22 cellular contexts compared by ENCODE assay signal in genomic region chr17:79922798-79923197, GRCh38.
DNase-seq lines count a peak whose midpoint lies in the region; ATAC-seq, FAIRE-seq and TF ChIP-seq lines count a peak whose summit lies in the region.
"Had no signal": no experiment of that assay in that cellular context is flagged by ENCODE, and none has a peak within 500 bp of the region (broad histone marks: within the 10 kb centered on the region; RNA-seq: fewer than 3 reads in every experiment).

No MANE protein-coding gene starts in this region.

- no peak overlapping the region for H3K4me3 Mint-ChIP-seq in activated CD4-positive, alpha-beta memory T cell treated with anti-CD3 and anti-CD28 coated beads, Interleukin-2, amount 10 ng/mL, durations not matched to agents 7 days and 5 days
- H3K4me3 Mint-ChIP-seq: CD4-positive, CD25-positive, alpha-beta regulatory T cell; CD8-positive, alpha-beta memory T cell had no signal

- H3K4me3 ChIP-seq in OCI-LY3 (ENCODE audit: low read length): peak overlapping the region; percentile 73; the same call in 1 of the 2 replicates
- H3K4me3 ChIP-seq in body of pancreas: no peak overlapping the region
- H3K4me3 ChIP-seq in kidney (ENCODE audit: low read length in 2 of 2): no peak overlapping the region
- H3K4me3 ChIP-seq in osteoblast (ENCODE audit: insufficient read depth, low read length): no peak overlapping the region
- H3K4me3 ChIP-seq: GM12878, GM23248 had no signal

- H2AFZ ChIP-seq in OCI-LY3 (ENCODE audit: low read depth, low read length) (no peak overlapping the region), osteoblast (ENCODE audit: low read length) (no peak overlapping the region)
- H2AFZ ChIP-seq: GM23248 had no signal

- intact Hi-C loops in body of pancreas (cut with DNase I): no loop called here
- intact Hi-C loops in kidney (cut with DNase I): no loop called here

- H3K9ac ChIP-seq in OCI-LY3 (ENCODE audit: low read length): peak overlapping the region; percentile 92
- H3K9ac ChIP-seq in kidney (ENCODE audit: low read length in 2 of 2): no peak overlapping the region
- H3K9ac ChIP-seq: GM23248 had no signal

- TF ChIP-seq POLR2A in body of pancreas (IDR thresholded peaks at IDR 0.05): no peak

- H3K27me3 ChIP-seq in OCI-LY3 (ENCODE audit: low read depth, low read length) (no peaks in the 10 kb centered on the region), body of pancreas (no peaks in the 10 kb centered on the region), osteoblast (ENCODE audit: insufficient read depth, low read length) (peaks cover 13% of the 10 kb centered on the region)
- H3K27me3 ChIP-seq: BE2C had no signal

- CTCF ChIA-PET in activated CD4-positive, alpha-beta memory T cell treated with anti-CD3 and anti-CD28 coated beads, Interleukin-2, amount 10 ng/mL, durations not matched to agents 7 days and 5 days (lab: Charles Lee): interaction anchor here (0.6 to 1.3 kb wide), 2 partner anchors 38 to 48 kb away, joined by 3 to 5 read pairs; no protein-coding TSS in a partner anchor

- 77 to 82% methylated on average over 12 of the region's 12 CpGs for WGBS in body of pancreas, 2 donors

- H3K9me3 ChIP-seq in OCI-LY3 (ENCODE audit: insufficient read depth, low read length) (no peaks in the 10 kb centered on the region), body of pancreas (no peaks in the 10 kb centered on the region), kidney (ENCODE audit: control insufficient read depth in 1 of 2, low read length in 2 of 2) (no peaks in the 10 kb centered on the region), osteoblast (ENCODE audit: low read depth, low read length) (no peaks in the 10 kb centered on the region)
- H3K9me3 ChIP-seq: BE2C had no signal

- peaks cover 2% of the 10 kb centered on the region for H3K27me3 Mint-ChIP-seq in activated CD4-positive, alpha-beta memory T cell treated with anti-CD3 and anti-CD28 coated beads, Interleukin-2, amount 10 ng/mL, durations not matched to agents 7 days and 5 days

- H4K20me1 ChIP-seq in OCI-LY3 (ENCODE audit: insufficient read depth, low read length) (no peaks in the 10 kb centered on the region), osteoblast (ENCODE audit: insufficient read depth, low read length) (peaks cover 4% of the 10 kb centered on the region)

- H3K4me1 ChIP-seq in OCI-LY3 (ENCODE audit: low read length): peaks cover 99% of the 10 kb centered on the region
- H3K4me1 ChIP-seq in body of pancreas: peaks cover 81% of the 10 kb centered on the region
- peaks cover 4 to 14% of the 10 kb centered on the region in 2 donors for H3K4me1 ChIP-seq in kidney (ENCODE audit: control insufficient read depth in 1 of 2, insufficient read depth in 1 of 2, low read depth in 1 of 2, low read length in 2 of 2)
- H3K4me1 ChIP-seq in osteoblast (ENCODE audit: insufficient read depth, low read length): peaks cover 12% of the 10 kb centered on the region

- POLR2A ChIA-PET in activated CD4-positive, alpha-beta memory T cell treated with anti-CD3 and anti-CD28 coated beads, Interleukin-2, amount 10 ng/mL, durations not matched to agents 7 days and 5 days (lab: Charles Lee): interaction anchor here (0.5 kb wide), 1 partner anchor 125 kb away, joined by 3 read pairs; no protein-coding TSS in a partner anchor

- H3K27ac Mint-ChIP-seq in activated CD4-positive, alpha-beta memory T cell treated with anti-CD3 and anti-CD28 coated beads, Interleukin-2, amount 10 ng/mL, durations not matched to agents 7 days and 5 days: no peak overlapping the region
- H3K27ac Mint-ChIP-seq: CD4-positive, CD25-positive, alpha-beta regulatory T cell; CD8-positive, alpha-beta memory T cell had no signal

- ATAC-seq in body of pancreas (no peak), GM18520 (IDR thresholded peaks at IDR 0.05; ENCODE audit: unreplicated experiment) (no peak)
- ATAC-seq: GM12878 had no signal

- H3K79me2 ChIP-seq in OCI-LY3 (ENCODE audit: low read length) (peaks cover 18% of the 10 kb centered on the region), osteoblast (ENCODE audit: insufficient read depth, low read length) (no peaks in the 10 kb centered on the region)

- no peaks in the 10 kb centered on the region for H3K9me3 Mint-ChIP-seq in activated CD4-positive, alpha-beta memory T cell treated with anti-CD3 and anti-CD28 coated beads, Interleukin-2, amount 10 ng/mL, durations not matched to agents 7 days and 5 days
- H3K9me3 Mint-ChIP-seq: CD4-positive, CD25-positive, alpha-beta regulatory T cell; CD8-positive, alpha-beta memory T cell had no signal

- H3K4me2 ChIP-seq in OCI-LY3 (ENCODE audit: low read length) (peak overlapping the region; percentile 89), osteoblast (ENCODE audit: insufficient read depth, low read length) (no peak overlapping the region)

- H3K36me3 ChIP-seq in OCI-LY3 (replicated peaks; ENCODE audit: low read depth, low read length): peaks cover 4% of the 10 kb centered on the region
- no peaks in the 10 kb centered on the region for H3K36me3 ChIP-seq in body of pancreas (replicated peaks in 1 of 2; ENCODE audit: insufficient read depth in 1 of 2, low read depth in 2 of 2)
- H3K36me3 ChIP-seq in kidney (ENCODE audit: control insufficient read depth in 1 of 2, insufficient read depth in 2 of 2, low read length in 2 of 2): no peaks in the 10 kb centered on the region
- no peaks in the 10 kb centered on the region for H3K36me3 ChIP-seq in osteoblast (ENCODE audit: insufficient read depth, low read length)
- H3K36me3 ChIP-seq: BE2C had no signal

- DNase-seq in body of pancreas (no peak), kidney (peak; percentile 66), osteoblast (ENCODE audit: insufficient read length, low spot score, missing footprints) (peak; percentile 48)
- DNase-seq in activated CD4-positive, alpha-beta memory T cell treated with anti-CD3 and anti-CD28 coated beads, Interleukin-2, amount 10 ng/mL, durations not matched to agents 7 days and 5 days: no peak
- no peak for DNase-seq in stimulated activated CD4-positive, alpha-beta T cell treated with anti-CD3 and anti-CD28 coated beads, Interleukin-12 subunit alpha, Interleukin-12 subunit beta, amount 100 ng/mL, for 4 hours
- DNase-seq: BE2C; C1 segment of cervical spinal cord; CD4-positive, CD25-positive, alpha-beta regulatory T cell; CD8-positive, alpha-beta memory T cell; DMS 273 treated with DMSO at 0.1 percent for 48 hours; DMS53; DND-41; EL; HCEC 1CT; IMR-90 had no signal

- H3K27ac ChIP-seq in OCI-LY3 (ENCODE audit: low read length): peak overlapping the region; percentile 98
- peak overlapping the region in 3 of 4 donors; percentile 56 to 84 (median 63) for H3K27ac ChIP-seq in body of pancreas
- no peak overlapping the region for H3K27ac ChIP-seq in kidney (ENCODE audit: low read depth in 2 of 2, low read length in 2 of 2)
- H3K27ac ChIP-seq in osteoblast (ENCODE audit: low read depth, low read length): no peak overlapping the region
- H3K27ac ChIP-seq: GM23248, HL-60 had no signal

- TF ChIP-seq CTCF in OCI-LY3 (IDR thresholded peaks at IDR 0.05; ENCODE audit: low read depth, low read length): no peak
- no peak for TF ChIP-seq CTCF in body of pancreas (IDR thresholded peaks at IDR 0.05)
- no peak for TF ChIP-seq CTCF in kidney (IDR thresholded peaks at IDR 0.05; ENCODE audit: borderline replicate concordance, extremely low read depth, insufficient read depth)
- no peak for TF ChIP-seq CTCF in osteoblast (IDR thresholded peaks at IDR 0.05; ENCODE audit: extremely low read depth, low read depth, low read length)

- peaks cover 47% of the 10 kb centered on the region for H3K4me1 Mint-ChIP-seq in activated CD4-positive, alpha-beta memory T cell treated with anti-CD3 and anti-CD28 coated beads, Interleukin-2, amount 10 ng/mL, durations not matched to agents 7 days and 5 days

- FAIRE-seq in kidney (lab: Jason Lieb, UNC): no peak
- FAIRE-seq: GM12878, GM19239, H54 had no signal

- H3K36me3 Mint-ChIP-seq in activated CD4-positive, alpha-beta memory T cell treated with anti-CD3 and anti-CD28 coated beads, Interleukin-2, amount 10 ng/mL, durations not matched to agents 7 days and 5 days (ENCODE audit: low read depth): peaks cover 2% of the 10 kb centered on the region
- H3K36me3 Mint-ChIP-seq: CD4-positive, CD25-positive, alpha-beta regulatory T cell; CD8-positive, alpha-beta memory T cell had no signal

Comparison
In these comparisons a context has a peak if more than half of its experiments do, and no peak if none do; other contexts are left out.
1. H3K27ac ChIP-seq: peak in OCI-LY3 (single experiment) and body of pancreas (3 of 4); none in kidney (0 of 2) and osteoblast (single experiment).
2. DNase-seq: peak in kidney (single experiment) and osteoblast (single experiment); none in body of pancreas (0 of 4), activated CD4-positive, alpha-beta memory T cell treated with anti-CD3 and anti-CD28 coated beads, Interleukin-2, amount 10 ng/mL, durations not matched to agents 7 days and 5 days (single experiment) and stimulated activated CD4-positive, alpha-beta T cell treated with anti-CD3 and anti-CD28 coated beads, Interleukin-12 subunit alpha, Interleukin-12 subunit beta, amount 100 ng/mL, for 4 hours (single experiment).